8 cellular contexts compared by ENCODE assay signal in genomic region chr2:127885780-127886592, GRCh38. TPM values are rescaled to one million over a fixed set of nuclear protein-coding genes. Genes with fewer than 3 reads are reported as not detected.
DNase-seq lines count a peak whose midpoint lies in the region; ATAC-seq and TF ChIP-seq lines count a peak whose summit lies in the region.
"Not testable (repeated sequence)": the region's sequence is repeated elsewhere in the genome, so short reads cannot be mapped to it uniquely, and the experiment has no call there.

TSS of gene AMMECR1L (minus strand) at chr2:127885956. CDS start at chr2:127874234, 11,722 bp downstream.

- H3K4me3 ChIP-seq in GM12875 (ENCODE audit: low read depth, low read length) (peak within 1 kb of the TSS; percentile 65), heart left ventricle (peak within 1 kb of the TSS; percentile 50 to 90 (median 72)), parathyroid adenoma (ENCODE audit: low read depth, low read length) (peak within 1 kb of the TSS; percentile 59), testis (peak within 1 kb of the TSS; percentile 74 to 75)

- H3K79me2 ChIP-seq in parathyroid adenoma = peaks cover 23% of the 10 kb centered on the region

- intact Hi-C loops in heart left ventricle (cut with DNase I) = loop anchor here in 6 of 10 donors (2.0 to 10.0 kb wide), 4 partner anchors 139 to 209 kb away; partner anchors contain the start of genes SAP130 (in 4 of the 6) and UGGT1 (in 3 of the 6)
- intact Hi-C loops in testis (cut with DNase I; ENCODE audit: low total_unique reads) = not testable (repeated sequence)

- H3K9ac ChIP-seq in parathyroid adenoma = not testable (repeated sequence)

- WGBS in heart left ventricle, 4 donors = 0 to 1% (median 0%) methylated on average over 7 to 77 of the region's 85 CpGs
- WGBS in testis, 2 donors = 1% methylated on average over 56 of the region's 85 CpGs; no CpG with 5 or more reads in 1 of the 2 donors

- H3K27ac ChIP-seq in heart left ventricle (peak within 1 kb of the TSS; percentile 81 to 94 (median 92)), parathyroid adenoma (peak within 1 kb of the TSS; percentile 78), testis (peak within 1 kb of the TSS; percentile 83 to 93)

- DNase-seq in NCI-H1105 (lab: John Stamatoyannopoulos, UW) (peak; percentile 7), T-helper 9 cell (peak; percentile 57), amygdala (lab: John Stamatoyannopoulos, UW) (peak in 48 of 56 donors; percentile 19 to 83 (median 56)), heart left ventricle (peak; percentile 79 to 88 (median 85)), testis (peak; percentile 90)

- not testable (repeated sequence) for H3K9me3 ChIP-seq in heart left ventricle; parathyroid adenoma (ENCODE audit: control insufficient read depth, low read length); testis

- H2AFZ ChIP-seq in parathyroid adenoma = peak within 1 kb of the TSS; percentile 63

- H3K27me3 ChIP-seq in heart left ventricle; parathyroid adenoma (ENCODE audit: control insufficient read depth, insufficient read depth, low read length); testis: not testable (repeated sequence)

- peak in 1 of 2 donors; percentile 69 for TF ChIP-seq POLR2A in heart left ventricle (IDR thresholded peaks at IDR 0.05)
- TF ChIP-seq POLR2A in testis (IDR thresholded peaks at IDR 0.05) = not testable (repeated sequence)

- H3K36me3 ChIP-seq in heart left ventricle = peaks cover 0 to 30% (median 23%) of the 10 kb centered on the region in 9 donors
- H3K36me3 ChIP-seq in parathyroid adenoma (ENCODE audit: control insufficient read depth, insufficient read depth, low read length); testis (ENCODE audit: low read depth, missing control alignments): not testable (repeated sequence)

- ATAC-seq in HG02642 (IDR thresholded peaks at IDR 0.05; ENCODE audit: poor library complexity, unreplicated experiment) (peak; percentile 93), heart left ventricle (peak; percentile 97 to 99 (median 98))

- peak within 1 kb of the TSS; percentile 70 for H3K4me2 ChIP-seq in parathyroid adenoma (ENCODE audit: low read length)

- not testable (repeated sequence) for TF ChIP-seq CTCF in GM12875 (IDR thresholded peaks at IDR 0.05; ENCODE audit: borderline replicate concordance, insufficient read depth, low read depth, low read length); heart left ventricle (IDR thresholded peaks at IDR 0.05); parathyroid adenoma (IDR thresholded peaks at IDR 0.05); testis (IDR thresholded peaks at IDR 0.05)

- H3K4me1 ChIP-seq in heart left ventricle (peaks cover 0 to 54% (median 41%) of the 10 kb centered on the region in 12 donors), parathyroid adenoma (peaks cover 18% of the 10 kb centered on the region), testis (peaks cover 45% of the 10 kb centered on the region)

RNA-seq across cellular contexts. Expression of gene AMMECR1L, which starts in this region (rescaled TPM):
- 10 to 100 TPM in 7 of 9 donors, 1 to 10 TPM in 2; 9.4 to 12.7 (median 10.2) TPM for total RNA-seq in heart left ventricle
- 10 to 100 TPM in 1 of 2 donors, 1 to 10 TPM in 1; 4.0 to 12.6 TPM for polyA plus RNA-seq in heart left ventricle
- 10 to 100 TPM; 34.1 to 35.8 TPM for total RNA-seq in testis
- polyA plus RNA-seq in testis (ENCODE audit: insufficient read depth, low read depth, low replicate concordance) = 31.5 TPM

Comparison
In these comparisons a context has a peak if more than half of its experiments do, and no peak if none do; other contexts are left out.
1. Peak in every context shown above with its lines: DNase-seq, ATAC-seq, H3K4me3 ChIP-seq and H3K27ac ChIP-seq.
2. DNase-seq: peak in every context shown above with its lines; median percentile 90 in testis; 85 in heart left ventricle; 57 in T-helper 9 cell; 56 in amygdala; 7 in NCI-H1105.